ENCODE assay signal across 8 cellular contexts in the genomic region with DNA sequence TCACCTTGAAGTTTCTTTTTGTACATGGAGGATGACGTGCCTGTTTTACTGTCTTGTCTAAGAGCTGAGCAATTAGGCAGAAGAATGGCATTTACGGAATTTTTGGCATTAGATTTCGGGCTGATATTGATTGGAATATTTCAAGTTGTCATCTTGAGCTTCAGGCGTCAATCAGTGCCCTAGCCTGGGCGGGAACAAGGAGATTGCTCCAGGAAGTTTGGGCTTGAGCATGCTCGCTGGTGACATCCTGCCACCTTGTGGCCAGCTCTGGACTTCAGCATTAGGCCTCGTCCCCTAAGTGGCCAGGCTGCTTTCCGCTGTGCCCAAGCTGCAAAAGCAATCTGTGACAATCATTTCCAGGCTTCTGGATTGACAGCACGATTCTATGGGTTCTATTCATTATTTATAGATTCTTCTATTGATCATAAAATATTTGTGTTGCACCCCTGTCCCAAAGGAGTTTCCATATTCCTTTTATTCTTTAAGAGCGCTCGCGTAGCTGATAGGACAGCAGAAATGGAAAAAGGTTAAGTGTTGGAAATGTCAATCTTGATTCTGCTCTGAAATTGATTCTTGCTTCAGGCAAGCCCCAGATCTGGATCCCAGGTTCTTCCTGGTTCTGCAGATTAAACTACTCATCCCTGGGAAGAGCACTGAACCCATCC.
DNase-seq lines count a peak whose midpoint lies in the region; ATAC-seq, FAIRE-seq and TF ChIP-seq lines count a peak whose summit lies in the region.

No MANE protein-coding gene starts in this region.

- H3K9me3 ChIP-seq in endothelial cell of umbilical vein (replicated peaks; ENCODE audit: control insufficient read depth, insufficient read depth, low read length), result no peaks in the 10 kb centered on the region

- POLR2A ChIA-PET in activated CD8-positive, alpha-beta T cell treated with anti-CD3 and anti-CD28 coated beads, Interleukin-2, amount 10 ng/mL, durations not matched to agents 7 days and 5 days (lab: Charles Lee), result no interaction called here
- POLR2A ChIA-PET in endothelial cell of umbilical vein (lab: Charles Lee), result interaction anchor here (1.3 kb wide), 1 partner anchor 281 kb away, joined by 20 read pairs; a partner anchor contains a TSS

- CTCF ChIA-PET in activated CD8-positive, alpha-beta T cell treated with anti-CD3 and anti-CD28 coated beads, Interleukin-2, amount 10 ng/mL, durations not matched to agents 7 days and 5 days (lab: Charles Lee), result interaction anchor here (0.7 to 3.7 kb wide), 47 partner anchors 9 to 612 kb away, joined by 3 to 49 read pairs (median 5); a partner anchor contains a TSS
- CTCF ChIA-PET in endothelial cell of umbilical vein (lab: Charles Lee), result interaction anchor here (0.5 to 3.9 kb wide), 56 partner anchors 8 to 640 kb away, joined by 3 to 110 read pairs (median 4); a partner anchor contains a TSS

- peaks cover 9% of the 10 kb centered on the region for H3K4me1 Mint-ChIP-seq in activated CD8-positive, alpha-beta T cell treated with anti-CD3 and anti-CD28 coated beads, Interleukin-2, amount 10 ng/mL, durations not matched to agents 7 days and 5 days (ENCODE audit: low read depth)

- H3K9me3 Mint-ChIP-seq in activated CD8-positive, alpha-beta T cell treated with anti-CD3 and anti-CD28 coated beads, Interleukin-2, amount 10 ng/mL, durations not matched to agents 7 days and 5 days (ENCODE audit: insufficient read depth), result no peaks in the 10 kb centered on the region

- FAIRE-seq in endothelial cell of umbilical vein (lab: Jason Lieb, UNC), result peak; percentile 95

- no peaks in the 10 kb centered on the region for H4K20me1 ChIP-seq in endothelial cell of umbilical vein (replicated peaks; ENCODE audit: control insufficient read depth, extremely low read depth, insufficient read depth, low read length)

- H3K4me2 ChIP-seq in endothelial cell of umbilical vein (ENCODE audit: insufficient read depth, low read length), result no peak overlapping the region

- H3K4me3 Mint-ChIP-seq in activated CD8-positive, alpha-beta T cell treated with anti-CD3 and anti-CD28 coated beads, Interleukin-2, amount 10 ng/mL, durations not matched to agents 7 days and 5 days, result no peak overlapping the region

- dilution Hi-C loops in endothelial cell of umbilical vein (cut with MboI; ENCODE audit: extremely low pct_ligation_motif_present, low sequenced_read_pairs), result no loop called here

- no peak overlapping the region for H2AFZ ChIP-seq in endothelial cell of umbilical vein (ENCODE audit: low read depth, low read length)

- no peak overlapping the region for H3K9ac ChIP-seq in endothelial cell of umbilical vein (replicated peaks; ENCODE audit: extremely low read depth, insufficient read depth, low read length)

- H3K36me3 ChIP-seq in endothelial cell of umbilical vein (ENCODE audit: control insufficient read depth in 2 of 2, extremely low read depth in 1 of 2, insufficient read depth in 2 of 2, low read length in 2 of 2), result no peaks in the 10 kb centered on the region

- H3K4me1 ChIP-seq in endothelial cell of umbilical vein (ENCODE audit: control insufficient read depth, extremely low read depth, insufficient read depth, low read length), result no peaks in the 10 kb centered on the region

- peak; percentile 83 to 89 for TF ChIP-seq CTCF in endothelial cell of umbilical vein (IDR thresholded peaks at IDR 0.05; ENCODE audit: extremely low read depth in 1 of 2, insufficient read depth in 1 of 2, low read depth in 1 of 2, low read length in 2 of 2)

- H3K27ac Mint-ChIP-seq in activated CD8-positive, alpha-beta T cell treated with anti-CD3 and anti-CD28 coated beads, Interleukin-2, amount 10 ng/mL, durations not matched to agents 7 days and 5 days, result no peak overlapping the region

- H3K27ac ChIP-seq in endothelial cell of umbilical vein (ENCODE audit: insufficient read depth, low read depth, low read length), result no peak overlapping the region

- ATAC-seq in GM18867 (IDR thresholded peaks at IDR 0.05; ENCODE audit: unreplicated experiment) (peak; percentile 90), HG03565 (IDR thresholded peaks at IDR 0.05; ENCODE audit: unreplicated experiment) (peak; percentile 73)
- peak; percentile 67 for ATAC-seq in activated CD8-positive, alpha-beta T cell treated with anti-CD3 and anti-CD28 coated beads, Interleukin-2, amount 10 ng/mL, durations not matched to agents 7 days and 5 days

- peaks cover 10 to 24% of the 10 kb centered on the region in 2 experiments for H3K27me3 ChIP-seq in endothelial cell of umbilical vein (ENCODE audit: control insufficient read depth in 2 of 2, insufficient read depth in 2 of 2, low read length in 2 of 2)

- DNase-seq in AG08395 (ENCODE audit: low spot score) (peak; percentile 87), NCI-H748 treated with DMSO at 0.1 percent for 48 hours (lab: John Stamatoyannopoulos, UW) (peak; percentile 79), endothelial cell of umbilical vein (ENCODE audit: low read depth, low spot score) (peak; percentile 80), middle frontal gyrus (ENCODE audit: extremely low spot score, low spot score) (peak; percentile 85)
- DNase-seq in activated CD8-positive, alpha-beta T cell treated with anti-CD3 and anti-CD28 coated beads, Interleukin-2, amount 10 ng/mL, durations not matched to agents 7 days and 5 days, result peak; percentile 63
- DNase-seq in stimulated activated CD8-positive, alpha-beta memory T cell treated with anti-CD3 and anti-CD28 coated beads, Interleukin-7, amount 100 ng/mL, for 1 hour (ENCODE audit: low read depth in 2 of 2), result peak; percentile 13 to 26

- no TSS peak for BruUV-seq in endothelial cell of umbilical vein (replicated peaks; lab: Mats Ljungman, UMichigan)

- no peaks in the 10 kb centered on the region for H3K9me1 ChIP-seq in endothelial cell of umbilical vein (replicated peaks; ENCODE audit: control insufficient read depth, extremely low read depth, insufficient read depth, low read length)

- intact Hi-C loops in endothelial cell of umbilical vein (cut with micrococcal nuclease), result loop anchor here (1.0 to 5.0 kb wide), 6 partner anchors 54 to 639 kb away; a partner anchor contains a TSS

- H3K27me3 Mint-ChIP-seq in activated CD8-positive, alpha-beta T cell treated with anti-CD3 and anti-CD28 coated beads, Interleukin-2, amount 10 ng/mL, durations not matched to agents 7 days and 5 days (ENCODE audit: low read depth), result peaks cover 20% of the 10 kb centered on the region

- no peak overlapping the region for H3K4me3 ChIP-seq in endothelial cell of umbilical vein (replicated peaks in 1 of 3; ENCODE audit: insufficient read depth in 1 of 3, low read depth in 1 of 3, low read length in 3 of 3)

- H3K79me2 ChIP-seq in endothelial cell of umbilical vein (ENCODE audit: control insufficient read depth, insufficient read depth, low read length), result no peaks in the 10 kb centered on the region

- no peak for TF ChIP-seq POLR2A in endothelial cell of umbilical vein (IDR thresholded peaks at IDR 0.05; ENCODE audit: low read depth, low read length)

- H3K36me3 Mint-ChIP-seq in activated CD8-positive, alpha-beta T cell treated with anti-CD3 and anti-CD28 coated beads, Interleukin-2, amount 10 ng/mL, durations not matched to agents 7 days and 5 days (ENCODE audit: low read depth), result no peaks in the 10 kb centered on the region

TF ChIP-seq in endothelial cell of umbilical vein, 7 proteins besides CTCF, POLR2A, EP300 and RAD21:
- no peak for TF ChIP-seq GATA2 (IDR thresholded peaks at IDR 0.05; ENCODE audit: insufficient read depth, insufficient read length, low read depth, low read length)
- no peak for TF ChIP-seq EZH2 (IDR thresholded peaks at IDR 0.05; ENCODE audit: borderline replicate concordance, low read depth, low read length, severe bottlenecking)
- TF ChIP-seq, protein P1, sequence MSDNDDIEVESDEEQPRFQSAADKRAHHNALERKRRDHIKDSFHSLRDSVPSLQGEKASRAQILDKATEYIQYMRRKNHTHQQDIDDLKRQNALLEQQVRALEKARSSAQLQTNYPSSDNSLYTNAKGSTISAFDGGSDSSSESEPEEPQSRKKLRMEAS (IDR thresholded peaks at IDR 0.05; ENCODE audit: insufficient read depth, insufficient read length), result no peak
- no peak for TF ChIP-seq MYC (IDR thresholded peaks at IDR 0.05; ENCODE audit: low read depth, low read length)
TF ChIP-seq in endothelial cell of umbilical vein: peak in this region for 0.

Comparison
In these comparisons a context has a peak if more than half of its experiments do, and no peak if none do; other contexts are left out.
1. DNase-seq: peak in every context shown above with its lines; median percentile 87 in AG08395; 85 in middle frontal gyrus; 80 in endothelial cell of umbilical vein; 79 in NCI-H748 treated with DMSO at 0.1 percent for 48 hours; 63 in activated CD8-positive, alpha-beta T cell treated with anti-CD3 and anti-CD28 coated beads, Interleukin-2, amount 10 ng/mL, durations not matched to agents 7 days and 5 days; 20 in stimulated activated CD8-positive, alpha-beta memory T cell treated with anti-CD3 and anti-CD28 coated beads, Interleukin-7, amount 100 ng/mL, for 1 hour.